ENCODE assay signal across 29 cellular contexts in genomic region chr4:890036-890695, GRCh38.
"Had no signal": no experiment of that assay in that cellular context is flagged by ENCODE, and none has a peak within 500 bp of the region (broad histone marks: within the 10 kb centered on the region; RNA-seq: fewer than 3 reads in every experiment).

No MANE protein-coding gene starts in this region.

- H3K27me3 Mint-ChIP-seq: stimulated activated memory B cell treated with anti-CD40 and anti-IgM and Interleukin-4, amounts not matched to agents 10 μg/mL and 1 μg/mL and 100 μg/mL, for 72 hours; stimulated activated naive B cell treated with anti-CD40 and anti-IgM and Interleukin-4, amounts not matched to agents 10 μg/mL and 1 μg/mL and 100 μg/mL, for 72 hours; stimulated activated naive CD8-positive, alpha-beta T cell treated with anti-CD3 and anti-CD28 coated beads, Interleukin-15, amount 100 ng/mL, for 72 hours; stimulated activated naive CD8-positive, alpha-beta T cell treated with anti-CD3 and anti-CD28 coated beads, Interleukin-15, Interleukin-2, amounts not matched to agents 100 ng/mL and 50 ng/mL, for 24 hours; type B pancreatic cell had no signal

- H3K4me1 Mint-ChIP-seq: stimulated activated memory B cell treated with anti-CD40 and anti-IgM and Interleukin-4, amounts not matched to agents 10 μg/mL and 1 μg/mL and 100 μg/mL, for 72 hours; stimulated activated naive B cell treated with anti-CD40 and anti-IgM and Interleukin-4, amounts not matched to agents 10 μg/mL and 1 μg/mL and 100 μg/mL, for 72 hours; stimulated activated naive CD8-positive, alpha-beta T cell treated with anti-CD3 and anti-CD28 coated beads, Interleukin-15, amount 100 ng/mL, for 72 hours had no signal

- H3K9me3 ChIP-seq: stomach, suprapubic skin, testis, thoracic aorta, thyroid gland, tibial artery, tibial nerve, transverse colon, upper lobe of left lung, upper lobe of right lung, uterus, vagina had no signal

- H3K9me3 Mint-ChIP-seq: stimulated activated effector memory CD8-positive, alpha-beta T cell treated with anti-CD3 and anti-CD28 coated beads, Interleukin-12 subunit alpha, Interleukin-12 subunit beta, amount 100 ng/mL, for 72 hours; stimulated activated naive CD8-positive, alpha-beta T cell treated with anti-CD3 and anti-CD28 coated beads, Interleukin-15, Interleukin-2, amounts not matched to agents 100 ng/mL and 50 ng/mL, for 24 hours; type B pancreatic cell had no signal

- FAIRE-seq: urothelium cell line had no signal

- H3K4me1 ChIP-seq: stomach, suprapubic skin, testis, thyroid gland, tibial artery, tibial nerve, transverse colon, upper lobe of left lung, upper lobe of right lung, uterus, vagina had no signal

- ATAC-seq: stimulated activated effector memory CD8-positive, alpha-beta T cell treated with anti-CD3 and anti-CD28 coated beads, Interleukin-12 subunit alpha, Interleukin-12 subunit beta, amount 100 ng/mL, for 72 hours; stimulated activated memory B cell treated with anti-CD40 and anti-IgM and Interleukin-4, amounts not matched to agents 10 μg/mL and 1 μg/mL and 100 μg/mL, for 72 hours; stimulated activated naive B cell treated with anti-CD40 and anti-IgM and Interleukin-4, amounts not matched to agents 10 μg/mL and 1 μg/mL and 100 μg/mL, for 72 hours; stimulated activated naive CD8-positive, alpha-beta T cell treated with anti-CD3 and anti-CD28 coated beads, Interleukin-15, amount 100 ng/mL, for 72 hours; stimulated activated naive CD8-positive, alpha-beta T cell treated with anti-CD3 and anti-CD28 coated beads, Interleukin-15, Interleukin-2, amounts not matched to agents 100 U/mL and 50 U/mL, for 24 hours; upper lobe of right lung had no signal

- H3K27me3 ChIP-seq: stomach, suprapubic skin, testis, thyroid gland, tibial artery, tibial nerve, transverse colon, upper lobe of left lung, upper lobe of right lung, uterus, vagina had no signal

- H3K4me3 ChIP-seq: stomach, suprapubic skin, testis, thoracic aorta, thyroid gland, tibial artery, tibial nerve, transverse colon, upper lobe of left lung, upper lobe of right lung, uterus, vagina had no signal

- DNase-seq: stimulated activated CD4-positive, alpha-beta T cell treated with anti-CD3 and anti-CD28 coated beads, Interleukin-2, amount 100 ng/mL, for 48 hours; stimulated activated CD4-positive, alpha-beta T cell treated with anti-CD3 and anti-CD28 coated beads, Interleukin-4, amount 100 ng/mL, for 1 hour; stimulated activated CD4-positive, alpha-beta T cell treated with anti-CD3 and anti-CD28 coated beads, Interleukin-4, amount 100 ng/mL, for 24 hours; stimulated activated CD4-positive, alpha-beta T cell treated with anti-CD3 and anti-CD28 coated beads, Interleukin-4, amount 100 ng/mL, for 4 hours; stimulated activated CD8-positive, alpha-beta memory T cell treated with anti-CD3 and anti-CD28 coated beads, Interleukin-4, amount 100 ng/mL, for 48 hours; stimulated activated naive B cell treated with anti-CD40 and anti-IgM and Interleukin-4, amounts not matched to agents 10 μg/mL and 1 μg/mL and 100 μg/mL, for 72 hours; stimulated activated naive CD4-positive, alpha-beta T cell; stimulated activated naive CD4-positive, alpha-beta T cell treated with Interleukin-2 at 50 U/mL for 16 hours; stimulated activated naive CD8-positive, alpha-beta T cell treated with anti-CD3 and anti-CD28 coated beads, Interleukin-15, amount 100 ng/mL, for 72 hours; stimulated activated naive CD8-positive, alpha-beta T cell treated with anti-CD3 and anti-CD28 coated beads, Interleukin-15, Interleukin-2, amounts not matched to agents 100 U/mL and 50 U/mL, for 24 hours; stomach; substantia nigra; testis; thyroid gland; tibial artery; transverse colon; trophoblast cell; upper lobe of right lung; uterus had no signal

- H3K27ac Mint-ChIP-seq: stimulated activated memory B cell treated with anti-CD40 and anti-IgM and Interleukin-4, amounts not matched to agents 10 μg/mL and 1 μg/mL and 100 μg/mL, for 72 hours; stimulated activated naive B cell treated with anti-CD40 and anti-IgM and Interleukin-4, amounts not matched to agents 10 μg/mL and 1 μg/mL and 100 μg/mL, for 72 hours; stimulated activated naive CD8-positive, alpha-beta T cell treated with anti-CD3 and anti-CD28 coated beads, Interleukin-15, Interleukin-2, amounts not matched to agents 100 ng/mL and 50 ng/mL, for 24 hours; type B pancreatic cell had no signal

- H3K4me3 Mint-ChIP-seq: stimulated activated effector memory CD8-positive, alpha-beta T cell treated with anti-CD3 and anti-CD28 coated beads, Interleukin-12 subunit alpha, Interleukin-12 subunit beta, amount 100 ng/mL, for 72 hours; stimulated activated memory B cell treated with anti-CD40 and anti-IgM and Interleukin-4, amounts not matched to agents 10 μg/mL and 1 μg/mL and 100 μg/mL, for 72 hours; stimulated activated naive B cell treated with anti-CD40 and anti-IgM and Interleukin-4, amounts not matched to agents 10 μg/mL and 1 μg/mL and 100 μg/mL, for 72 hours; stimulated activated naive CD8-positive, alpha-beta T cell treated with anti-CD3 and anti-CD28 coated beads, Interleukin-15, amount 100 ng/mL, for 72 hours; stimulated activated naive CD8-positive, alpha-beta T cell treated with anti-CD3 and anti-CD28 coated beads, Interleukin-15, Interleukin-2, amounts not matched to agents 100 ng/mL and 50 ng/mL, for 24 hours; type B pancreatic cell had no signal

- H3K27ac ChIP-seq: stomach, suprapubic skin, testis, thoracic aorta, thyroid gland, tibial artery, tibial nerve, transverse colon, upper lobe of left lung, upper lobe of right lung, uterus, vagina had no signal

- H3K36me3 ChIP-seq: uterus had no signal
